In the genomic region with DNA sequence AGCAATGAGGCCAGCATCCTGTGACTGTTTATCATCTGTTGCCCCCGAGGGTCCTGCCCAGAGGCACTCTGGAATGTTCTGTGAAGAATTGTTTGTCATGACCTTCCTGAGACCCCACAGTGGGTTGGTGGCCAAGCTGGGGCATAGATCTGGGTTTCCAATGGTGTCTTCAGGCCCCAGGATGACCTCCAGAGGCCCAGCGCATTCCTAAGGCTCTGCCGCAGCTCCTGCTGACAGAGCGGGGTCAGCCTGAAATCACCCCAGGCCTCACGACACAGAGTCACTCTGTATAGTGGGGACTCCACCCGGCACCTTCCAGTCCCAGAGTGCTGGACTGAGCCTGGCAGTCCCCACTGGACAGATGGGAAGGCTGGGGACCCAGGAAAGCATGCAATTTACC, we compare ENCODE assay signal across 26 cellular contexts. TPM values are rescaled to one million over a fixed set of nuclear protein-coding genes. Genes with fewer than 3 reads are reported as not detected.
DNase-seq lines count a peak whose midpoint lies in the region; ATAC-seq and TF ChIP-seq lines count a peak whose summit lies in the region.
"Had no signal": no experiment of that assay in that cellular context is flagged by ENCODE, and none has a peak within 500 bp of the region (broad histone marks: within the 10 kb centered on the region; RNA-seq: fewer than 3 reads in every experiment).

No MANE protein-coding gene starts in this region.

- H3K4me3 ChIP-seq in AG04450 (ENCODE audit: low read depth, low read length) (no peak overlapping the region), PC-9 (no peak overlapping the region), ectodermal cell (ENCODE audit: insufficient read depth, low read depth, low read length) (no peak overlapping the region), body of pancreas (no peak overlapping the region)
- H3K4me3 ChIP-seq in CD4-positive, alpha-beta memory T cell (ENCODE audit: low read length in 2 of 2), result no peak overlapping the region
- H3K4me3 ChIP-seq: GM23248, heart right ventricle, left lung, transverse colon had no signal

- POLR2A ChIA-PET in AG04450 (lab: Yijun Ruan, JAX) (interaction anchor here (1.3 kb wide), 1 partner anchor 17 kb away, joined by 3 read pairs; the partner anchor contains the start of gene TRIM62), PC-9 (lab: Charles Lee; ENCODE audit: unreplicated experiment) (no interaction called here)
- POLR2A ChIA-PET in activated CD4-positive, alpha-beta memory T cell treated with anti-CD3 and anti-CD28 coated beads for 36 hours (lab: Charles Lee), result no interaction called here
- POLR2A ChIA-PET in CD4-positive, alpha-beta memory T cell (lab: Charles Lee; ENCODE audit: partially characterized antibody), result interaction anchor here (0.6 kb wide), 1 partner anchor 11 kb away, joined by 3 read pairs; no protein-coding TSS in a partner anchor

- TF ChIP-seq POLR2A in body of pancreas (IDR thresholded peaks at IDR 0.05), result no peak

- H3K27ac ChIP-seq in AG04450 (ENCODE audit: low read depth, low read length), result peak overlapping the region; percentile 68
- no peak overlapping the region for H3K27ac ChIP-seq in PC-9
- peak overlapping the region; percentile 63 for H3K27ac ChIP-seq in ectodermal cell (ENCODE audit: insufficient read depth, low read depth, low read length, poor library complexity, severe bottlenecking)
- no peak overlapping the region for H3K27ac ChIP-seq in body of pancreas
- H3K27ac ChIP-seq in CD4-positive, alpha-beta memory T cell (ENCODE audit: low read depth, low read length), result no peak overlapping the region
- H3K27ac ChIP-seq: 22Rv1, GM23248, left lung, transverse colon had no signal

- no peaks in the 10 kb centered on the region for H3K9me2 ChIP-seq in PC-9 (ENCODE audit: insufficient read depth)

- H3K27me3 Mint-ChIP-seq in neural crest cell (ENCODE audit: low read depth), result peaks cover 3% of the 10 kb centered on the region
- no peaks in the 10 kb centered on the region for H3K27me3 Mint-ChIP-seq in activated CD4-positive, alpha-beta memory T cell treated with anti-CD3 and anti-CD28 coated beads for 36 hours
- H3K27me3 Mint-ChIP-seq in CD4-positive, alpha-beta memory T cell, result no peaks in the 10 kb centered on the region
- H3K27me3 Mint-ChIP-seq: activated T-helper 17 cell treated with anti-CD3 and anti-CD28 coated beads, Interleukin-2, amount 50 U/mL, for 72 hours; natural killer cell treated with Interleukin-12 subunit alpha and Interleukin-12 subunit beta and Interleukin-15 and Interleukin-18, amount 100 ng/mL, for 72 hours; stimulated activated naive CD8-positive, alpha-beta T cell treated with anti-CD3 and anti-CD28 coated beads, Interleukin-15, Interleukin-2, amounts not matched to agents 100 ng/mL and 50 ng/mL, for 24 hours had no signal

- intact Hi-C loops in PC-9 (cut with micrococcal nuclease; ENCODE audit: unreplicated experiment) (no loop called here), body of pancreas (cut with DNase I) (no loop called here)
- intact Hi-C loops in activated CD4-positive, alpha-beta memory T cell treated with anti-CD3 and anti-CD28 coated beads for 36 hours (cut with micrococcal nuclease), result no loop called here
- intact Hi-C loops in CD4-positive, alpha-beta memory T cell (cut with micrococcal nuclease), result no loop called here

- no peaks in the 10 kb centered on the region for H3K79me2 ChIP-seq in PC-9 (ENCODE audit: low read depth)

- H3F3A ChIP-seq in PC-9 (ENCODE audit: insufficient read depth, low read depth), result peaks cover 13% of the 10 kb centered on the region; the same call in 1 of the 2 replicates

- no peaks in the 10 kb centered on the region for H3K9me3 Mint-ChIP-seq in neural crest cell
- no peaks in the 10 kb centered on the region for H3K9me3 Mint-ChIP-seq in activated CD4-positive, alpha-beta memory T cell treated with anti-CD3 and anti-CD28 coated beads for 36 hours
- H3K9me3 Mint-ChIP-seq in CD4-positive, alpha-beta memory T cell, result no peaks in the 10 kb centered on the region
- H3K9me3 Mint-ChIP-seq: activated naive CD4-positive, alpha-beta T cell treated with anti-CD3 and anti-CD28 coated beads, Interleukin-2, amount 50 U/mL, for 72 hours; activated T-helper 17 cell treated with anti-CD3 and anti-CD28 coated beads, Interleukin-2, amount 50 U/mL, for 72 hours; CD8-positive, alpha-beta memory T cell; natural killer cell treated with Interleukin-12 subunit alpha and Interleukin-12 subunit beta and Interleukin-15 and Interleukin-18, amount 100 ng/mL, for 72 hours; stimulated activated naive CD8-positive, alpha-beta T cell treated with anti-CD3 and anti-CD28 coated beads, Interleukin-15, Interleukin-2, amounts not matched to agents 100 ng/mL and 50 ng/mL, for 24 hours had no signal

- no peak overlapping the region for H2AFZ ChIP-seq in PC-9
- H2AFZ ChIP-seq: GM23248 had no signal

- no peak for ATAC-seq in body of pancreas
- no peak for ATAC-seq in HG03442 (IDR thresholded peaks at IDR 0.05; ENCODE audit: unreplicated experiment)
- ATAC-seq: activated naive CD4-positive, alpha-beta T cell treated with anti-CD3 and anti-CD28 coated beads, Interleukin-2, amount 50 U/mL, for 72 hours; activated T-helper 17 cell treated with anti-CD3 and anti-CD28 coated beads, Interleukin-2, amount 50 U/mL, for 72 hours; left lung; natural killer cell treated with Interleukin-12 subunit alpha and Interleukin-12 subunit beta and Interleukin-15 and Interleukin-18, amount 100 ng/mL, for 72 hours had no signal

- no peaks in the 10 kb centered on the region for H4K20me1 ChIP-seq in PC-9 (ENCODE audit: insufficient read depth)

- H3K4me2 ChIP-seq in PC-9, result peak overlapping the region; percentile 50

- no peak for TF ChIP-seq CTCF in AG04450 (IDR thresholded peaks at IDR 0.05; ENCODE audit: low read depth, low read length)
- no peak for TF ChIP-seq CTCF in PC-9 (conservative IDR thresholded peaks at IDR 0.05)
- TF ChIP-seq CTCF in neural crest cell (conservative IDR thresholded peaks at IDR 0.05), result no peak
- no peak for TF ChIP-seq CTCF in body of pancreas (IDR thresholded peaks at IDR 0.05)

- no peaks in the 10 kb centered on the region for H3K27me3 ChIP-seq in AG04450 (ENCODE audit: control insufficient read depth, insufficient read depth, low read length)
- H3K27me3 ChIP-seq in PC-9 (ENCODE audit: insufficient read depth, low read depth), result no peaks in the 10 kb centered on the region
- peaks cover 12% of the 10 kb centered on the region for H3K27me3 ChIP-seq in ectodermal cell (ENCODE audit: control insufficient read depth, insufficient read depth, low read length, poor library complexity, severe bottlenecking)
- no peaks in the 10 kb centered on the region for H3K27me3 ChIP-seq in body of pancreas
- no peaks in the 10 kb centered on the region for H3K27me3 ChIP-seq in CD4-positive, alpha-beta memory T cell (ENCODE audit: insufficient read depth, low read length)
- H3K27me3 ChIP-seq: heart right ventricle, left lung, transverse colon had no signal

- CTCF ChIA-PET in AG04450 (lab: Charles Lee) (interaction anchor here (0.6 kb wide), 1 partner anchor 206 kb away, joined by 6 read pairs; no protein-coding TSS in a partner anchor), PC-9 (lab: Charles Lee) (no interaction called here)
- CTCF ChIA-PET in activated CD4-positive, alpha-beta memory T cell treated with anti-CD3 and anti-CD28 coated beads for 36 hours (lab: Charles Lee), result no interaction called here
- CTCF ChIA-PET in CD4-positive, alpha-beta memory T cell (lab: Charles Lee; ENCODE audit: partially characterized antibody), result no interaction called here

- peak overlapping the region; percentile 59 for H3K27ac Mint-ChIP-seq in neural crest cell (ENCODE audit: unreplicated experiment)
- no peak overlapping the region for H3K27ac Mint-ChIP-seq in activated CD4-positive, alpha-beta memory T cell treated with anti-CD3 and anti-CD28 coated beads for 36 hours
- no peak overlapping the region for H3K27ac Mint-ChIP-seq in CD4-positive, alpha-beta memory T cell
- H3K27ac Mint-ChIP-seq: natural killer cell treated with Interleukin-12 subunit alpha and Interleukin-12 subunit beta and Interleukin-15 and Interleukin-18, amount 100 ng/mL, for 72 hours; progenitor cell of endocrine pancreas; stimulated activated naive CD8-positive, alpha-beta T cell treated with anti-CD3 and anti-CD28 coated beads, Interleukin-15, Interleukin-2, amounts not matched to agents 100 ng/mL and 50 ng/mL, for 24 hours had no signal

- H3K4me3 Mint-ChIP-seq in neural crest cell, result peak overlapping the region; percentile 39
- no peak overlapping the region for H3K4me3 Mint-ChIP-seq in activated CD4-positive, alpha-beta memory T cell treated with anti-CD3 and anti-CD28 coated beads for 36 hours
- no peak overlapping the region for H3K4me3 Mint-ChIP-seq in CD4-positive, alpha-beta memory T cell
- H3K4me3 Mint-ChIP-seq: activated T-helper 17 cell treated with anti-CD3 and anti-CD28 coated beads, Interleukin-2, amount 50 U/mL, for 72 hours; CD8-positive, alpha-beta memory T cell; natural killer cell treated with Interleukin-12 subunit alpha and Interleukin-12 subunit beta and Interleukin-15 and Interleukin-18, amount 100 ng/mL, for 72 hours; stimulated activated naive CD8-positive, alpha-beta T cell treated with anti-CD3 and anti-CD28 coated beads, Interleukin-15, Interleukin-2, amounts not matched to agents 100 ng/mL and 50 ng/mL, for 24 hours had no signal

- DNase-seq in AG04450 (ENCODE audit: low read depth, low spot score) (no peak), PC-9 (no peak), neural crest cell (ENCODE audit: low read depth, low spot score) (no peak), body of pancreas (no peak)
- no peak for DNase-seq in activated CD4-positive, alpha-beta memory T cell treated with anti-CD3 and anti-CD28 coated beads for 36 hours
- no peak for DNase-seq in CD4-positive, alpha-beta memory T cell
- DNase-seq: activated CD8-positive, alpha-beta memory T cell treated with anti-CD3 and anti-CD28 coated beads, Interleukin-2, amount 50 U/mL, for 4 hours; aorta; CD8-positive, alpha-beta memory T cell; DMS153; GF-D8; GM23248; heart right ventricle; Karpas-422; left lung; NCI-H1694; NCI-H526 treated with DMSO at 0.1 percent for 48 hours; transverse colon had no signal

- peaks cover 34% of the 10 kb centered on the region for H3K4me1 ChIP-seq in PC-9 (replicated peaks; ENCODE audit: insufficient read depth)
- H3K4me1 ChIP-seq in ectodermal cell (ENCODE audit: control insufficient read depth, insufficient read depth, low read length), result peaks cover 36% of the 10 kb centered on the region
- H3K4me1 ChIP-seq in body of pancreas, result no peaks in the 10 kb centered on the region
- no peaks in the 10 kb centered on the region for H3K4me1 ChIP-seq in CD4-positive, alpha-beta memory T cell (ENCODE audit: insufficient read depth, low read length)

- no TSS peak for BruUV-seq in PC-9 (replicated peaks; lab: Mats Ljungman, UMichigan)

- H3K36me3 ChIP-seq in PC-9 (ENCODE audit: low read depth), result no peaks in the 10 kb centered on the region
- no peaks in the 10 kb centered on the region for H3K36me3 ChIP-seq in ectodermal cell (ENCODE audit: control insufficient read depth, insufficient read depth, low read length)
- H3K36me3 ChIP-seq in body of pancreas (replicated peaks in 1 of 2; ENCODE audit: insufficient read depth in 1 of 2, low read depth in 2 of 2), result no peaks in the 10 kb centered on the region
- H3K36me3 ChIP-seq in CD4-positive, alpha-beta memory T cell (ENCODE audit: insufficient read depth, low read length), result peaks cover 9% of the 10 kb centered on the region
- H3K36me3 ChIP-seq: transverse colon had no signal

- 79 to 81% methylated on average over 6 of the region's 6 CpGs for WGBS in ectodermal cell, 2 experiments
- 80 to 89% methylated on average over 1 to 6 of the region's 6 CpGs for WGBS in body of pancreas, 2 donors

- H3K9me3 ChIP-seq in AG04450 (ENCODE audit: control insufficient read depth, insufficient read depth, low read length), result peaks cover 13% of the 10 kb centered on the region; the same call in 1 of the 2 replicates
- H3K9me3 ChIP-seq in PC-9 (ENCODE audit: insufficient read depth, low read depth), result no peaks in the 10 kb centered on the region
- no peaks in the 10 kb centered on the region for H3K9me3 ChIP-seq in ectodermal cell (ENCODE audit: control insufficient read depth, low read length)
- no peaks in the 10 kb centered on the region for H3K9me3 ChIP-seq in body of pancreas
- H3K9me3 ChIP-seq in CD4-positive, alpha-beta memory T cell (ENCODE audit: control insufficient read depth in 1 of 2, low read length in 2 of 2), result no peaks in the 10 kb centered on the region
- H3K9me3 ChIP-seq: heart right ventricle, left lung, transverse colon had no signal

- peaks cover 17% of the 10 kb centered on the region for H3K36me3 Mint-ChIP-seq in neural crest cell (ENCODE audit: low read depth)
- peaks cover 4% of the 10 kb centered on the region for H3K36me3 Mint-ChIP-seq in activated CD4-positive, alpha-beta memory T cell treated with anti-CD3 and anti-CD28 coated beads for 36 hours
- H3K36me3 Mint-ChIP-seq in CD4-positive, alpha-beta memory T cell, result peaks cover 25 to 41% of the 10 kb centered on the region in 2 donors
- H3K36me3 Mint-ChIP-seq: activated naive CD4-positive, alpha-beta T cell treated with anti-CD3 and anti-CD28 coated beads, Interleukin-2, amount 50 U/mL, for 72 hours; natural killer cell treated with Interleukin-12 subunit alpha and Interleukin-12 subunit beta and Interleukin-15 and Interleukin-18, amount 100 ng/mL, for 72 hours had no signal

- peaks cover 82% of the 10 kb centered on the region for H3K4me1 Mint-ChIP-seq in neural crest cell
- H3K4me1 Mint-ChIP-seq in activated CD4-positive, alpha-beta memory T cell treated with anti-CD3 and anti-CD28 coated beads for 36 hours (ENCODE audit: low read depth), result no peaks in the 10 kb centered on the region
- peaks cover 0 to 5% (median 4%) of the 10 kb centered on the region in 4 donors for H3K4me1 Mint-ChIP-seq in CD4-positive, alpha-beta memory T cell
- H3K4me1 Mint-ChIP-seq: activated T-helper 17 cell treated with anti-CD3 and anti-CD28 coated beads, Interleukin-2, amount 50 U/mL, for 72 hours had no signal

RNA-seq across cellular contexts. Expression of gene TRIM62, which starts 17.7 kb away (rescaled TPM):
- polyA plus RNA-seq in AG04450 (2011; rRNA removed), result 4.5 and 7.2 TPM in 2 replicates
- polyA minus RNA-seq in AG04450 (2011; rRNA and poly(A)+ RNA removed), result 5.6 and 7.5 TPM in 2 replicates
- 9.9 and 14.3 TPM in 2 replicates for total RNA-seq in PC-9 (2021)
- 4.8 TPM for polyA plus RNA-seq in ectodermal cell (2013, experiment 1 of 4)
- 4.7 TPM for polyA plus RNA-seq in ectodermal cell (2013, experiment 2 of 4)
- 5.6 TPM for polyA plus RNA-seq in ectodermal cell (2013, experiment 3 of 4)
- polyA plus RNA-seq in ectodermal cell (2013, experiment 4 of 4), result 4.0 TPM
- 8.6 and 8.8 TPM in 2 replicates for total RNA-seq in neural crest cell
- 1 to 10 TPM; 4.7 to 7.3 TPM for total RNA-seq in body of pancreas
- 1 to 10 TPM; 3.6 to 3.9 TPM for total RNA-seq in activated CD4-positive, alpha-beta memory T cell treated with anti-CD3 and anti-CD28 coated beads for 36 hours
- 10 to 100 TPM; 20.0 to 26.2 TPM for total RNA-seq in CD4-positive, alpha-beta memory T cell
- polyA plus RNA-seq in CD4-positive, alpha-beta memory T cell, result 1 to 10 TPM; 7.2 to 7.6 TPM

Comparison
In these comparisons a context has a peak if more than half of its experiments do, and no peak if none do; other contexts are left out.
1. H3K27ac ChIP-seq: peak in AG04450 (single experiment) and ectodermal cell (single experiment); none in PC-9 (single experiment), body of pancreas (0 of 4) and CD4-positive, alpha-beta memory T cell (single experiment).
2. POLR2A ChIA-PET loops: an anchor here in AG04450 (1.3 kb wide) and CD4-positive, alpha-beta memory T cell (0.6 kb wide); none called in PC-9 and activated CD4-positive, alpha-beta memory T cell treated with anti-CD3 and anti-CD28 coated beads for 36 hours.